In the genomic region with DNA sequence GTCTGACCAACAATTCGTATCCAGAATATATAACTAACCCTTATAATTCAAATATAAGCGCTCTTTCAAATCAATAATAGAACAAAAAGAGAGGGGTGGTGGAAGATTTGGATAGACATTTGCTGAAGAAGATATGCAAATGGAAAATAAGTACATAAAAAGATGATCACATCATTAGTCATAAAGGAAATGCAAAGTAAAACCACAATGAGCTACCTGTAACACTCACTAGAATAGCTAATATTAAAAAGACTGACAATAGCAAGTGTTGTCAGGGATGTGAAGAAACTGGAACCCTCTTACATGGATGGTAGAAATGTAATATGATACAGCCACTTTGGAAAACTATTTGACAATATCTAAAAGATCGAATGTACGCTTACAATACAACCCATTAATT, we compare ENCODE assay signal across 37 cellular contexts.
"Had no signal": no experiment of that assay in that cellular context is flagged by ENCODE, and none has a peak within 500 bp of the region (broad histone marks: within the 10 kb centered on the region; RNA-seq: fewer than 3 reads in every experiment).

No MANE protein-coding gene starts in this region.

- H3K36me3 ChIP-seq: brain microvascular endothelial cell, MG63, Peyer's patch had no signal

- DNase-seq: activated B cell treated with CpG ODN at 0.5 μM for 24 hours; activated CD4-positive, alpha-beta memory T cell treated with anti-CD3 and anti-CD28 coated beads for 36 hours; activated CD4-positive, alpha-beta T cell treated with anti-CD3 and anti-CD28 coated beads for 4 hours; activated CD4-positive, alpha-beta T cell treated with anti-CD3 and anti-CD28 coated beads, Interleukin-2, amount 50 U/mL, for 1 hour; activated CD4-positive, CD25-positive, alpha-beta regulatory T cell treated with anti-CD3 and anti-CD28 coated beads, Interleukin-2, amount 50 U/mL, for 72 hours; activated CD8-positive, alpha-beta memory T cell treated with anti-CD3 and anti-CD28 coated beads, Interleukin-2, amount 50 U/mL, for 48 hours; activated effector memory CD4-positive, alpha-beta T cell treated with anti-CD3 and anti-CD28 coated beads, Interleukin-2, amount 50 U/mL, for 16 hours; activated naive CD4-positive, alpha-beta T cell; activated naive CD4-positive, alpha-beta T cell treated with anti-CD3 and anti-CD28 coated beads, Interleukin-2, amount 50 U/mL, for 16 hours; activated naive CD8-positive, alpha-beta T cell treated with anti-CD3 and anti-CD28 coated beads for 36 hours; activated T-cell treated with anti-CD3 and anti-CD28 coated beads, Interleukin-2, amount 50 U/mL, for 72 hours; amniotic stem cell; aorta; brain microvascular endothelial cell; Karpas-422; KBM-7; MG63; NCI-H1048; NCI-H1105 treated with DMSO at 0.1 percent for 48 hours; NCI-H1436; NCI-H1694; NCI-H1930; NCI-H2081 treated with DMSO at 0.1 percent for 48 hours; NCI-H2171 treated with DMSO at 0.1 percent for 48 hours; NCI-H2227 treated with DMSO at 0.1 percent for 48 hours; NCI-H446 treated with DMSO at 0.1 percent for 48 hours; NCI-H524; Peyer's patch; SIG-M5; T-helper 1 cell; T-helper 2 cell; T-helper 9 cell had no signal

- ATAC-seq: activated T-cell treated with anti-CD3 and anti-CD28 coated beads, Interleukin-2, amount 50 U/mL, for 72 hours; activated T-helper 17 cell treated with anti-CD3 and anti-CD28 coated beads, Interleukin-2, amount 50 U/mL, for 72 hours; Right ventricle myocardium inferior; SK-N-SH treated with all-trans-retinoic acid at 6 μM for 48 hours had no signal

- H3K27me3 ChIP-seq: brain microvascular endothelial cell, Peyer's patch had no signal

- H3K4me3 ChIP-seq: MG63, Peyer's patch had no signal

- H3K9me3 ChIP-seq: MG63, Peyer's patch had no signal

- H3K27ac ChIP-seq: brain microvascular endothelial cell, Peyer's patch, RWPE1, VCaP had no signal

- H3K4me1 ChIP-seq: Peyer's patch had no signal
